8 cellular contexts compared by ENCODE assay signal in the genomic region with DNA sequence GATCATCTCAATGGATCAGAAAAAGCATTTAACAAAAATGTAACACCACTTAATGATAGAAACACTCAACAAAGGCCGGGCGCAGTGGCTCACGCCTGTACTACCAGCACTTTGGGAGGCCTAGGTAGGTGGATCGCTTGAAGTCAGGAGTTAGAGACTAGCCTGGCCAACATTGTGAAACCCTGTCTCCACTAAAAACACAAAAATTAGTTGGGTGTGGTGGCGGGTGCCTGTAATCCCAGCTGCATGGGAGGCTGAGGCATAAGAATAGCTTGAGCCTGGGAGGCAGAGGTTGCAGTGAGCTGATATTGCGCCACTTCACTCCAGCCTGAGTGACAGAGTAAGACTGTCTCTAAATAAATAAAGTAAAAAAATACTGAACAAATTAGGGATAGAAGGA.
"Had no signal": no experiment of that assay in that cellular context is flagged by ENCODE, and none has a peak within 500 bp of the region (broad histone marks: within the 10 kb centered on the region; RNA-seq: fewer than 3 reads in every experiment).

No MANE protein-coding gene starts in this region.

- DNase-seq: GDM1, GF-D8 had no signal

- ATAC-seq: GM12878 had no signal

- FAIRE-seq: G401.6, GM12878, GM12891, GM12892, GM18507, GM19239 had no signal

- H3K4me3 ChIP-seq: GM12878 had no signal
